In genomic region chr22:24341657-24342056, GRCh38 we compare ENCODE assay signal across 14 cellular contexts.
DNase-seq lines count a peak whose midpoint lies in the region; ATAC-seq and TF ChIP-seq lines count a peak whose summit lies in the region.
"Had no signal": no experiment of that assay in that cellular context is flagged by ENCODE, and none has a peak within 500 bp of the region (broad histone marks: within the 10 kb centered on the region; RNA-seq: fewer than 3 reads in every experiment).

No MANE protein-coding gene starts in this region.

- 95% methylated on average over 6 of the region's 6 CpGs for WGBS in thymus

- DNase-seq in Ammon's horn (ENCODE audit: low spot score) (peak; percentile 7), GM23338 (ENCODE audit: low spot score) (no peak), DMS 273 (lab: John Stamatoyannopoulos, UW; ENCODE audit: unreplicated experiment) (no peak)
- no peak for DNase-seq in activated naive CD4-positive, alpha-beta T cell treated with anti-CD3 and anti-CD28 coated beads, Interleukin-2, amount 50 U/mL, for 16 hours
- DNase-seq: 8988T; C1 segment of cervical spinal cord; CD4-positive, CD25-positive, alpha-beta regulatory T cell; CD8-positive, alpha-beta memory T cell; COR-L47; GM23248 had no signal

- H3K36me3 ChIP-seq in GM23338 (ENCODE audit: insufficient read depth) (peaks cover 4% of the 10 kb centered on the region; the same call in 1 of the 2 replicates), thymus (ENCODE audit: control insufficient read depth, insufficient read depth) (peaks cover 47% of the 10 kb centered on the region)

- H3K27me3 Mint-ChIP-seq in GM23338 (ENCODE audit: insufficient read depth, low read depth, poor library complexity): peaks cover 4% of the 10 kb centered on the region
- H3K27me3 Mint-ChIP-seq in activated T-helper 17 cell treated with anti-CD3 and anti-CD28 coated beads, Interleukin-2, amount 50 U/mL, for 72 hours: no peaks in the 10 kb centered on the region
- H3K27me3 Mint-ChIP-seq: B cell; CD4-positive, CD25-positive, alpha-beta regulatory T cell; CD8-positive, alpha-beta memory T cell had no signal

- no peaks in the 10 kb centered on the region for H3K9me3 Mint-ChIP-seq in GM23338
- H3K9me3 Mint-ChIP-seq in activated T-helper 17 cell treated with anti-CD3 and anti-CD28 coated beads, Interleukin-2, amount 50 U/mL, for 72 hours: no peaks in the 10 kb centered on the region
- H3K9me3 Mint-ChIP-seq: CD4-positive, CD25-positive, alpha-beta regulatory T cell; CD8-positive, alpha-beta memory T cell had no signal

- H2AFZ ChIP-seq in GM23338: no peak overlapping the region
- H2AFZ ChIP-seq: GM23248 had no signal

- H3K4me1 ChIP-seq in GM23338 (ENCODE audit: insufficient read depth) (peaks cover 43% of the 10 kb centered on the region), thymus (ENCODE audit: control insufficient read depth, insufficient read depth, low read length) (no peaks in the 10 kb centered on the region)

- H4K20me1 ChIP-seq in GM23338 (replicated peaks; ENCODE audit: insufficient read depth): no peaks in the 10 kb centered on the region

- H3K4me3 ChIP-seq in GM23338: no peak overlapping the region
- H3K4me3 ChIP-seq in thymus (ENCODE audit: low read length): no peak overlapping the region
- H3K4me3 ChIP-seq: GM23248 had no signal

- H3F3A ChIP-seq in GM23338 (replicated peaks; ENCODE audit: low read depth): no peaks in the 10 kb centered on the region; the same call in 1 of the 2 replicates

- no peak for TF ChIP-seq CTCF in GM23338 (conservative IDR thresholded peaks at IDR 0.05; ENCODE audit: low read depth in 2 of 2)

- H3K27ac Mint-ChIP-seq in GM23338: 0 out of 2 replicates have a peak overlapping the region, but pooled peaks have one; percentile 73
- peak overlapping the region; percentile 4 for H3K27ac Mint-ChIP-seq in activated T-helper 17 cell treated with anti-CD3 and anti-CD28 coated beads, Interleukin-2, amount 50 U/mL, for 72 hours
- H3K27ac Mint-ChIP-seq: B cell had no signal

- H3K36me3 Mint-ChIP-seq in GM23338 (ENCODE audit: low read depth): peaks cover 48% of the 10 kb centered on the region
- H3K36me3 Mint-ChIP-seq in activated T-helper 17 cell treated with anti-CD3 and anti-CD28 coated beads, Interleukin-2, amount 50 U/mL, for 72 hours (ENCODE audit: low read depth): peaks cover 90% of the 10 kb centered on the region

- no peak overlapping the region for H3K4me2 ChIP-seq in GM23338

- peaks cover 61% of the 10 kb centered on the region for H3K4me1 Mint-ChIP-seq in GM23338
- H3K4me1 Mint-ChIP-seq in activated T-helper 17 cell treated with anti-CD3 and anti-CD28 coated beads, Interleukin-2, amount 50 U/mL, for 72 hours: no peaks in the 10 kb centered on the region
- H3K4me1 Mint-ChIP-seq: B cell had no signal

- no peaks in the 10 kb centered on the region for H3K9me2 ChIP-seq in GM23338 (ENCODE audit: insufficient read depth)

- H3K27me3 ChIP-seq in GM23338 (ENCODE audit: insufficient read depth) (no peaks in the 10 kb centered on the region), thymus (ENCODE audit: control insufficient read depth, insufficient read depth) (no peaks in the 10 kb centered on the region)

- H3K79me2 ChIP-seq in GM23338 (replicated peaks; ENCODE audit: insufficient read depth): no peaks in the 10 kb centered on the region

- no peaks in the 10 kb centered on the region for H3K9me3 ChIP-seq in thymus (ENCODE audit: control insufficient read depth)

- no peak for ATAC-seq in GM23338
- ATAC-seq in activated T-helper 17 cell treated with anti-CD3 and anti-CD28 coated beads, Interleukin-2, amount 50 U/mL, for 72 hours (replicated peaks): no peak
- no peak for ATAC-seq in HG03095 (IDR thresholded peaks at IDR 0.05; ENCODE audit: unreplicated experiment)

- 0 out of 2 replicates have a peak overlapping the region, but pooled peaks have one; percentile 26 for H3K27ac ChIP-seq in GM23338 (ENCODE audit: low read depth)
- peak overlapping the region; percentile 1 for H3K27ac ChIP-seq in thymus (ENCODE audit: low read depth)
- H3K27ac ChIP-seq: GM23248 had no signal

- no peak overlapping the region for H3K4me3 Mint-ChIP-seq in GM23338
- H3K4me3 Mint-ChIP-seq in activated T-helper 17 cell treated with anti-CD3 and anti-CD28 coated beads, Interleukin-2, amount 50 U/mL, for 72 hours: no peak overlapping the region
- H3K4me3 Mint-ChIP-seq: B cell; CD8-positive, alpha-beta memory T cell had no signal

TF ChIP-seq in GM23338, 12 proteins besides CTCF, POLR2A, EP300 and RAD21:
- TF ChIP-seq ZNF331 (CRISPR knock-in tag; IDR thresholded peaks at IDR 0.05; ENCODE audit: low read depth) (no peak), ZNF462 (CRISPR knock-in tag; IDR thresholded peaks at IDR 0.05) (no peak), JUNB (IDR thresholded peaks at IDR 0.05; ENCODE audit: unreplicated experiment) (no peak), STAT1 (IDR thresholded peaks at IDR 0.05; ENCODE audit: unreplicated experiment) (no peak)
